Comparison of ENCODE assay signal across 2 cellular contexts in the genomic region with DNA sequence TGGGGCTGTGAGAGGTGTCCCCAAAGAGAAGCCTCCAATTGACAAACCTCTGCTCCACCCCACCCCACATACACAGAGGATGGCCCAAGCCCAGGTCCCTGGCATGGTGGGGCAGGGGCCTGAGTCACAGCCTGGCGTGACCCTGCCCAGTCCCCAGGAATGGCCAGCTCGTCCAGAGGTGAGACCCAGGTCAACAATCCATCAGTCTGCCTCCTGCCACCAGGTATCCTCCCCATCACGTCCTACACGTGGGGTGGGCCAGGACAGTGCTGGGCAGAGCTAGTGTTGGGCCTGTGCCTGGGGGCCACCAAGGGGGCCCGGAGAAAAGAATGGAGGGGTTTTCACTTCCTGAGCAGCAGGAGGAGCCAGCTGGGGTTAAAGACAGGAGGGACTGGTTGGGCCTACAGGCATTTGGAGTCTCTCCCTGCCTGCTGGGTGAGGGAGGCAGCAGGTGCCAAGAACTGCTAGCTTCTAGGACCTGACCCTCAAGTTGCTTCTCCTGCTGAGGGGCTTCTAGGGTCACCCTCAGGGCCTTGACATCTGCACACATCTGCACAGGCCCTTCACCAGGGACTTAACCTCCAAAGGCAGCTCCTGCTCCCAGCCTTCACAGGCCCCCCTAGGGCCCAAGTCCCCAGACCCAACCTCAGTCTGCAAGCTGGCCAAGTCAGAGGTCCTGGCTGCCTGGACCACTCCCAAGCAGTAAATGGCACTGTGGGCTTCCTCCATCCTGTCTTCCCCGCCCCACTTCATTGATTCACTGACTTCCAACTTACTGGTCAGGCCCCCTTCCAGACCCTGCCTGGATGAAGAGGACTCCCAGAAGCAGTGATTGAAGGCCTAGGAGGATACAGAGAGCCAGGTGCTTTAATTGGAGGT.
TF ChIP-seq lines count a peak whose summit lies in the region.

No MANE protein-coding gene starts in this region.

TF ChIP-seq in H1, 55 proteins besides CTCF, POLR2A, EP300 and RAD21:
- no peak for TF ChIP-seq GTF2F1 (IDR thresholded peaks at IDR 0.05; ENCODE audit: borderline replicate concordance, low read depth, low read length)

TF ChIP-seq in GM12891, 5 proteins besides CTCF, POLR2A, EP300 and RAD21:
- TF ChIP-seq TAF1 (IDR thresholded peaks at IDR 0.05; ENCODE audit: low read depth, low read length) = no peak
- TF ChIP-seq PAX5 (IDR thresholded peaks at IDR 0.05; ENCODE audit: insufficient read depth, low read length, severe bottlenecking) = no peak
- TF ChIP-seq POLR2AphosphoS5 (IDR thresholded peaks at IDR 0.05; ENCODE audit: low read depth, low read length) = no peak
- TF ChIP-seq POU2F2 (IDR thresholded peaks at IDR 0.05; ENCODE audit: low read depth, low read length) = no peak
- TF ChIP-seq SPI1 (IDR thresholded peaks at IDR 0.05; ENCODE audit: low read depth, low read length) = no peak
